In the genomic region with DNA sequence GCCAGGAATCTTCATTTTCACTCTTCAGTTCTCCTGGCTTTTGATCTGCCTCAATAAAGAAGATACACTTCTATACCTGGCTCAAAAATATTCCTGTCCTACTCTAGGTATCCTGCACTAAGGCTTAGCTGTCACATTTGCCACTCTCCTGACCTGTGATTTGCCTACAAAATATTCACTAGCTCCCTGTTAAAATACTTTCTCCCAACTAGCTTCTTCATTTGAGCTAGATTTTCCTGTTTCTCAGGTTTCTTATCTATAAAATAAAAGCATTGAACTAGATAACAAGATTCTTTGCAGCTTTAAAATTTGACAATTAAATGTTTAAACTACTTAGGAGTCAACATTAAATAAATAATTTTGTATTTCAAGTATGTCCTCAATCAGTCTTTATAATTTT, we compare ENCODE assay signal across 29 cellular contexts.
"Had no signal": no experiment of that assay in that cellular context is flagged by ENCODE, and none has a peak within 500 bp of the region (broad histone marks: within the 10 kb centered on the region; RNA-seq: fewer than 3 reads in every experiment).

No MANE protein-coding gene starts in this region.

- H3K27me3 ChIP-seq: colonic mucosa, gastrocnemius medialis, left lung, neutrophil, pancreas, right lobe of liver, stomach, tibial artery, upper lobe of left lung had no signal

- H3K9me3 Mint-ChIP-seq: dendritic cell treated with granulocyte-macrophage colony-stimulating factor and Interleukin-4, amounts not matched to agents 40 ng/mL and 50 ng/mL, for 4 days; endodermal cell; mesothelial cell of epicardium; naive B cell; natural killer cell treated with Interleukin-12 subunit alpha and Interleukin-12 subunit beta and Interleukin-15 and Interleukin-18, amount 100 ng/mL, for 72 hours; neural crest cell had no signal

- H3K27ac ChIP-seq: colonic mucosa, epithelial cell of prostate, gastrocnemius medialis, left lung, neutrophil, pancreas, right lobe of liver, stomach, tibial artery, upper lobe of left lung had no signal

- H3K27me3 Mint-ChIP-seq: dendritic cell treated with granulocyte-macrophage colony-stimulating factor and Interleukin-4, amounts not matched to agents 40 ng/mL and 50 ng/mL, for 4 days; naive B cell; natural killer cell treated with Interleukin-12 subunit alpha and Interleukin-12 subunit beta and Interleukin-15 and Interleukin-18, amount 100 ng/mL, for 72 hours; progenitor cell of endocrine pancreas had no signal

- H3K4me3 Mint-ChIP-seq: dendritic cell treated with granulocyte-macrophage colony-stimulating factor and Interleukin-4, amounts not matched to agents 40 ng/mL and 50 ng/mL, for 4 days; endodermal cell; mesothelial cell of epicardium; naive B cell; natural killer cell treated with Interleukin-12 subunit alpha and Interleukin-12 subunit beta and Interleukin-15 and Interleukin-18, amount 100 ng/mL, for 72 hours; neural crest cell had no signal

- H3K4me3 ChIP-seq: colonic mucosa, gastrocnemius medialis, left lung, mucosa of descending colon, pancreas, right lobe of liver, stomach, tibial artery, upper lobe of left lung had no signal

- ATAC-seq: esophagus mucosa; gastrocnemius medialis; left cardiac atrium; left lung; mucosa of descending colon; natural killer cell treated with Interleukin-12 subunit alpha and Interleukin-12 subunit beta and Interleukin-15 and Interleukin-18, amount 100 ng/mL, for 72 hours; pancreas; right lobe of liver had no signal

- FAIRE-seq: urothelium cell line had no signal

- H3K36me3 ChIP-seq: colonic mucosa, pancreas, right lobe of liver had no signal

- H3K27ac Mint-ChIP-seq: dendritic cell treated with granulocyte-macrophage colony-stimulating factor and Interleukin-4, amounts not matched to agents 40 ng/mL and 50 ng/mL, for 4 days; endodermal cell; mesothelial cell of epicardium; natural killer cell treated with Interleukin-12 subunit alpha and Interleukin-12 subunit beta and Interleukin-15 and Interleukin-18, amount 100 ng/mL, for 72 hours; progenitor cell of endocrine pancreas had no signal

- H3K9me3 ChIP-seq: colonic mucosa, gastrocnemius medialis, left lung, mucosa of descending colon, neutrophil, pancreas, right lobe of liver, stomach, tibial artery, upper lobe of left lung had no signal

- DNase-seq: colonic mucosa; effector CD8-positive, alpha-beta T cell; endodermal cell; foreskin fibroblast; gastrocnemius medialis; head of caudate nucleus; left cardiac atrium; left lung; mesenchymal stem cell; mucosa of descending colon; naive B cell; pancreas; right lobe of liver; small intestine; stimulated activated CD4-positive, alpha-beta T cell treated with anti-CD3 and anti-CD28 coated beads, Interleukin-15, amount 100 ng/mL, for 24 hours; stimulated activated CD4-positive, alpha-beta T cell treated with anti-CD3 and anti-CD28 coated beads, Interleukin-2, amount 100 ng/mL, for 48 hours; stimulated activated naive CD4-positive, alpha-beta T cell treated with Interleukin-2 at 50 U/mL for 16 hours; stomach; tibial artery; upper lobe of left lung had no signal

- H3K4me1 ChIP-seq: colonic mucosa, gastrocnemius medialis, tibial artery had no signal
